2 cellular contexts compared by ENCODE assay signal in genomic region chr19:33197591-33198000, GRCh38.
TF ChIP-seq lines count a peak whose summit lies in the region.

No MANE protein-coding gene starts in this region.

TF ChIP-seq in HepG2, 621 proteins besides CTCF, POLR2A, EP300 and RAD21 (continues in another document):
- TF ChIP-seq TBP (CRISPR knock-in tag; IDR thresholded peaks at IDR 0.05) (no peak), ZFP91 (CRISPR knock-in tag; IDR thresholded peaks at IDR 0.05; ENCODE audit: borderline replicate concordance) (peak; percentile 41; the same call in 1 of the 2 replicates), PAF1 (CRISPR knock-in tag; IDR thresholded peaks at IDR 0.05) (no peak), MXD3 (CRISPR knock-in tag; IDR thresholded peaks at IDR 0.05) (no peak), LCORL (IDR thresholded peaks at IDR 0.05) (no peak), LCORL (CRISPR knock-in tag; IDR thresholded peaks at IDR 0.05) (peak; percentile 70; the same call in 1 of the 2 replicates), ZSCAN22 (CRISPR knock-in tag; IDR thresholded peaks at IDR 0.05) (no peak), ZNF570 (CRISPR knock-in tag; IDR thresholded peaks at IDR 0.05; ENCODE audit: borderline replicate concordance) (no peak), ZNF354B (CRISPR knock-in tag; IDR thresholded peaks at IDR 0.05) (no peak), ZNF770 (CRISPR knock-in tag; IDR thresholded peaks at IDR 0.05) (no peak), ZSCAN21 (CRISPR knock-in tag; IDR thresholded peaks at IDR 0.05; ENCODE audit: borderline replicate concordance) (0 out of 2 replicates have a peak, but pooled peaks have one; percentile 33), NCOA1 (CRISPR knock-in tag; IDR thresholded peaks at IDR 0.05) (no peak), JUNB (CRISPR knock-in tag; IDR thresholded peaks at IDR 0.05; ENCODE audit: borderline replicate concordance) (no peak), KDM6A (CRISPR knock-in tag; IDR thresholded peaks at IDR 0.05; ENCODE audit: low read depth) (no peak), ZNF768 (CRISPR knock-in tag; IDR thresholded peaks at IDR 0.05) (0 out of 2 replicates have a peak, but pooled peaks have one; percentile 11), ZNF746 (CRISPR knock-in tag; IDR thresholded peaks at IDR 0.05) (no peak), SMAD9 (CRISPR knock-in tag; IDR thresholded peaks at IDR 0.05) (no peak), ZBTB44 (CRISPR knock-in tag; IDR thresholded peaks at IDR 0.05) (no peak), TFE3 (CRISPR knock-in tag; IDR thresholded peaks at IDR 0.05) (no peak), SALL2 (CRISPR knock-in tag; IDR thresholded peaks at IDR 0.05) (no peak), HES4 (CRISPR knock-in tag; IDR thresholded peaks at IDR 0.05; ENCODE audit: borderline replicate concordance) (no peak), PCBP1 (IDR thresholded peaks at IDR 0.05; ENCODE audit: borderline replicate concordance, low read depth, low read length) (no peak), ZNF17 (CRISPR knock-in tag; IDR thresholded peaks at IDR 0.05) (no peak), NR0B2 (CRISPR knock-in tag; IDR thresholded peaks at IDR 0.05) (no peak), ZMYM2 (CRISPR knock-in tag; IDR thresholded peaks at IDR 0.05) (no peak), TP53 (CRISPR knock-in tag; conservative IDR thresholded peaks at IDR 0.05) (no peak), HNRNPK (IDR thresholded peaks at IDR 0.05; ENCODE audit: low read depth, low read length, poor library complexity, severe bottlenecking) (no peak), U2AF1 (optimal IDR thresholded peaks at IDR 0.05; ENCODE audit: low read depth, low read length) (no peak), HNF4A (CRISPR knock-in tag; IDR thresholded peaks at IDR 0.05) (peak; percentile 53)

TF ChIP-seq in HEK293, 187 proteins besides CTCF, POLR2A, EP300 and RAD21:
- TF ChIP-seq ZIC2 (tag by site-specific recombination; IDR thresholded peaks at IDR 0.05) (peak; percentile 76), TRIM28 (IDR thresholded peaks at IDR 0.05; ENCODE audit: borderline replicate concordance, low read length) (no peak)
